13 cellular contexts compared by ENCODE assay signal in genomic region chr18:13302611-13303267, GRCh38.
DNase-seq lines count a peak whose midpoint lies in the region; ATAC-seq and TF ChIP-seq lines count a peak whose summit lies in the region.
"Had no signal": no experiment of that assay in that cellular context is flagged by ENCODE, and none has a peak within 500 bp of the region (broad histone marks: within the 10 kb centered on the region; RNA-seq: fewer than 3 reads in every experiment).

No MANE protein-coding gene starts in this region.

- H3K27ac Mint-ChIP-seq in T-helper 17 cell = peak overlapping the region; percentile 19
- no peak overlapping the region for H3K27ac Mint-ChIP-seq in natural killer cell treated with Interleukin-12 subunit alpha and Interleukin-12 subunit beta and Interleukin-15 and Interleukin-18, amount 100 ng/mL, for 72 hours
- H3K27ac Mint-ChIP-seq: activated CD8-positive, alpha-beta T cell treated with anti-CD3 and anti-CD28 coated beads for 36 hours; activated naive CD4-positive, alpha-beta T cell treated with anti-CD3 and anti-CD28 coated beads, Interleukin-2, amount 10 ng/mL, durations not matched to agents 7 days and 5 days had no signal

- peak; percentile 83 for DNase-seq in CD1c-positive myeloid dendritic cell (ENCODE audit: extremely low spot score)
- peak; percentile 81 for DNase-seq in KBM-7
- DNase-seq in T-helper 17 cell = no peak
- DNase-seq in lower lobe of right lung = no peak
- DNase-seq in natural killer cell treated with Interleukin-12 subunit alpha and Interleukin-12 subunit beta and Interleukin-15 and Interleukin-18, amount 100 ng/mL, for 72 hours (ENCODE audit: low spot score) = no peak
- no peak for DNase-seq in NCI-H2107 treated with DMSO at 0.1 percent for 48 hours (lab: John Stamatoyannopoulos, UW; ENCODE audit: unreplicated experiment)
- DNase-seq: activated CD8-positive, alpha-beta T cell treated with anti-CD3 and anti-CD28 coated beads for 36 hours; activated naive CD4-positive, alpha-beta T cell treated with anti-CD3 and anti-CD28 coated beads, Interleukin-2, amount 10 ng/mL, durations not matched to agents 7 days and 5 days; mesendoderm; thyroid gland had no signal

- H3K4me3 Mint-ChIP-seq in T-helper 17 cell = no peak overlapping the region
- H3K4me3 Mint-ChIP-seq in natural killer cell treated with Interleukin-12 subunit alpha and Interleukin-12 subunit beta and Interleukin-15 and Interleukin-18, amount 100 ng/mL, for 72 hours = no peak overlapping the region
- H3K4me3 Mint-ChIP-seq: activated CD8-positive, alpha-beta T cell treated with anti-CD3 and anti-CD28 coated beads for 36 hours; activated naive CD4-positive, alpha-beta T cell treated with anti-CD3 and anti-CD28 coated beads, Interleukin-2, amount 10 ng/mL, durations not matched to agents 7 days and 5 days had no signal

- no peaks in the 10 kb centered on the region for H3K27me3 ChIP-seq in lower lobe of right lung (ENCODE audit: low read depth)
- H3K27me3 ChIP-seq: thyroid gland had no signal

- no peaks in the 10 kb centered on the region for H3K9me3 ChIP-seq in T-helper 17 cell (ENCODE audit: control insufficient read depth, low read length, poor library complexity, severe bottlenecking)
- peaks cover 5% of the 10 kb centered on the region for H3K9me3 ChIP-seq in lower lobe of right lung
- H3K9me3 ChIP-seq: thyroid gland had no signal

- in situ Hi-C loops in KBM-7 (cut with MboI; ENCODE audit: low pct_unique_long_range_greater_than_20kb, low sequenced_read_pairs) = no loop called here

- H3K36me3 ChIP-seq in lower lobe of right lung = no peaks in the 10 kb centered on the region
- H3K36me3 ChIP-seq: thyroid gland had no signal

- no peak overlapping the region for H3K4me3 ChIP-seq in lower lobe of right lung
- H3K4me3 ChIP-seq: GM12878, thyroid gland had no signal

- no peak for TF ChIP-seq CTCF in lower lobe of right lung (IDR thresholded peaks at IDR 0.05)

- ATAC-seq in T-helper 17 cell = no peak
- peak; percentile 21 to 53 for ATAC-seq in lower lobe of right lung
- no peak for ATAC-seq in HG02759 (IDR thresholded peaks at IDR 0.05; ENCODE audit: unreplicated experiment)
- no peak for ATAC-seq in natural killer cell treated with Interleukin-12 subunit alpha and Interleukin-12 subunit beta and Interleukin-15 and Interleukin-18, amount 100 ng/mL, for 72 hours
- ATAC-seq in GM19463 (IDR thresholded peaks at IDR 0.05; ENCODE audit: unreplicated experiment) = no peak
- ATAC-seq: activated CD8-positive, alpha-beta T cell treated with anti-CD3 and anti-CD28 coated beads for 36 hours; GM12878 had no signal

- H3K4me1 ChIP-seq in lower lobe of right lung = peaks cover 10% of the 10 kb centered on the region
- H3K4me1 ChIP-seq: thyroid gland had no signal

- no peaks in the 10 kb centered on the region for H3K9me3 Mint-ChIP-seq in natural killer cell treated with Interleukin-12 subunit alpha and Interleukin-12 subunit beta and Interleukin-15 and Interleukin-18, amount 100 ng/mL, for 72 hours
- H3K9me3 Mint-ChIP-seq: activated CD8-positive, alpha-beta T cell treated with anti-CD3 and anti-CD28 coated beads for 36 hours had no signal

- intact Hi-C loops in lower lobe of right lung (cut with DNase I) = no loop called here

- no peaks in the 10 kb centered on the region for H3K27me3 Mint-ChIP-seq in T-helper 17 cell
- peaks cover 27 to 28% of the 10 kb centered on the region in 2 donors for H3K27me3 Mint-ChIP-seq in natural killer cell treated with Interleukin-12 subunit alpha and Interleukin-12 subunit beta and Interleukin-15 and Interleukin-18, amount 100 ng/mL, for 72 hours
- H3K27me3 Mint-ChIP-seq: activated CD8-positive, alpha-beta T cell treated with anti-CD3 and anti-CD28 coated beads for 36 hours; activated naive CD4-positive, alpha-beta T cell treated with anti-CD3 and anti-CD28 coated beads, Interleukin-2, amount 10 ng/mL, durations not matched to agents 7 days and 5 days had no signal

- H3K36me3 Mint-ChIP-seq in T-helper 17 cell (ENCODE audit: low read depth) = no peaks in the 10 kb centered on the region
- no peaks in the 10 kb centered on the region for H3K36me3 Mint-ChIP-seq in natural killer cell treated with Interleukin-12 subunit alpha and Interleukin-12 subunit beta and Interleukin-15 and Interleukin-18, amount 100 ng/mL, for 72 hours

- no peak overlapping the region for H3K27ac ChIP-seq in lower lobe of right lung
- H3K27ac ChIP-seq: thyroid gland had no signal

- H3K4me1 Mint-ChIP-seq in T-helper 17 cell = peaks cover 18% of the 10 kb centered on the region
- H3K4me1 Mint-ChIP-seq in natural killer cell treated with Interleukin-12 subunit alpha and Interleukin-12 subunit beta and Interleukin-15 and Interleukin-18, amount 100 ng/mL, for 72 hours (ENCODE audit: low read depth in 2 of 2) = no peaks in the 10 kb centered on the region

Comparison
In these comparisons a context has a peak if more than half of its experiments do, and no peak if none do; other contexts are left out.
1. DNase-seq: peak in CD1c-positive myeloid dendritic cell (single experiment) and KBM-7 (single experiment); none in T-helper 17 cell (0 of 3), lower lobe of right lung (single experiment), natural killer cell treated with Interleukin-12 subunit alpha and Interleukin-12 subunit beta and Interleukin-15 and Interleukin-18, amount 100 ng/mL, for 72 hours (single experiment) and NCI-H2107 treated with DMSO at 0.1 percent for 48 hours (single experiment).
2. ATAC-seq: peak in lower lobe of right lung (2 of 2); none in T-helper 17 cell (single experiment), HG02759 (single experiment), natural killer cell treated with Interleukin-12 subunit alpha and Interleukin-12 subunit beta and Interleukin-15 and Interleukin-18, amount 100 ng/mL, for 72 hours (0 of 2) and GM19463 (single experiment).